ENCODE assay signal across 26 cellular contexts in genomic region chr10:111221682-111222470, GRCh38.
DNase-seq lines count a peak whose midpoint lies in the region; ATAC-seq, FAIRE-seq and TF ChIP-seq lines count a peak whose summit lies in the region.
"Had no signal": no experiment of that assay in that cellular context is flagged by ENCODE, and none has a peak within 500 bp of the region (broad histone marks: within the 10 kb centered on the region; RNA-seq: fewer than 3 reads in every experiment).

No MANE protein-coding gene starts in this region.

- H3K4me3 ChIP-seq in GM23248 (no peak overlapping the region), uterus (no peak overlapping the region), mucosa of descending colon (no peak overlapping the region)
- H3K4me3 ChIP-seq: A549, BLaER1, GM12878, K562, PC-9, SK-N-MC had no signal

- H3K4me1 ChIP-seq in GM23248 (ENCODE audit: insufficient read depth) (no peaks in the 10 kb centered on the region), uterus (no peaks in the 10 kb centered on the region), mucosa of descending colon (ENCODE audit: low read depth) (no peaks in the 10 kb centered on the region)
- H3K4me1 ChIP-seq: A549, BLaER1 had no signal

- H3K9ac ChIP-seq in GM23248, result no peak overlapping the region
- H3K9ac ChIP-seq: BLaER1 had no signal

- no peaks in the 10 kb centered on the region for H3K79me2 ChIP-seq in GM23248 (ENCODE audit: insufficient read depth)

- intact Hi-C loops in uterus (cut with DNase I; ENCODE audit: low total_unique reads) (no loop called here), mucosa of descending colon (cut with DNase I, micrococcal nuclease) (no loop called here)

- no peak overlapping the region for H2AFZ ChIP-seq in GM23248
- H2AFZ ChIP-seq: PC-9 had no signal

- H3K9me3 ChIP-seq in GM23248 (ENCODE audit: low read depth), result no peaks in the 10 kb centered on the region
- H3K9me3 ChIP-seq in uterus, result no peaks in the 10 kb centered on the region
- no peaks in the 10 kb centered on the region for H3K9me3 ChIP-seq in mucosa of descending colon
- H3K9me3 ChIP-seq: A549, BLaER1 had no signal

- DNase-seq in GM23248 (peak; percentile 29), cerebellum (ENCODE audit: low spot score) (peak; percentile 14), occipital lobe (lab: John Stamatoyannopoulos, UW) (peak; percentile 4), uterus (peak; percentile 20 to 28), mucosa of descending colon (no peak), GM12892 (ENCODE audit: insufficient read length) (no peak), cerebellar nuclear complex (lab: John Stamatoyannopoulos, UW) (no peak)
- DNase-seq: CD4-positive, alpha-beta T cell; COR-L47; DMS79; MM.1S; NCI-H1092; NCI-H1436; NCI-H1930; NCI-H510A treated with DMSO at 0.1 percent for 48 hours; NCI-H748 treated with DMSO at 0.1 percent for 48 hours; PC-9; RPMI8226; SHP77 treated with DMSO at 0.1 percent for 48 hours had no signal

- ATAC-seq in mucosa of descending colon, result no peak
- ATAC-seq: A549, GM12878, HepG2, K562 had no signal

- no peak overlapping the region for H3K4me2 ChIP-seq in GM23248 (ENCODE audit: unreplicated experiment)
- H3K4me2 ChIP-seq: A549, BLaER1, PC-9 had no signal

- in situ Hi-C loops in GM23248 (cut with MboI), result no loop called here

- TF ChIP-seq CTCF in uterus (IDR thresholded peaks at IDR 0.05) (no peak), mucosa of descending colon (IDR thresholded peaks at IDR 0.05) (no peak)

- no peaks in the 10 kb centered on the region for H3K9me2 ChIP-seq in GM23248 (ENCODE audit: insufficient read depth)

- H3F3A ChIP-seq in GM23248 (ENCODE audit: insufficient read depth), result no peaks in the 10 kb centered on the region

- no peak for FAIRE-seq in GM12892 (lab: Jason Lieb, UNC)
- FAIRE-seq: A549, GM12878, HepG2, K562 had no signal

- H3K27me3 ChIP-seq in GM23248 (replicated peaks; ENCODE audit: insufficient read depth) (no peaks in the 10 kb centered on the region; the same call in 1 of the 2 replicates), uterus (no peaks in the 10 kb centered on the region)
- H3K27me3 ChIP-seq: BLaER1 had no signal

- no peaks in the 10 kb centered on the region for H3K36me3 ChIP-seq in GM23248 (ENCODE audit: low read depth)
- H3K36me3 ChIP-seq in uterus, result no peaks in the 10 kb centered on the region
- H3K36me3 ChIP-seq in mucosa of descending colon (ENCODE audit: low read depth), result no peaks in the 10 kb centered on the region
- H3K36me3 ChIP-seq: BLaER1 had no signal

- no peak for TF ChIP-seq POLR2A in uterus (IDR thresholded peaks at IDR 0.05)
- TF ChIP-seq POLR2A in GM12892 (IDR thresholded peaks at IDR 0.05; ENCODE audit: low read depth, low read length), result no peak

- H4K20me1 ChIP-seq in GM23248 (ENCODE audit: insufficient read depth), result no peaks in the 10 kb centered on the region
- H4K20me1 ChIP-seq: BLaER1 had no signal

- H3K27ac ChIP-seq in GM23248, result no peak overlapping the region
- H3K27ac ChIP-seq in uterus, result no peak overlapping the region
- H3K27ac ChIP-seq: A549, BLaER1, HL-60, PC-9, SK-N-MC had no signal

- WGBS in GM23248 (ENCODE audit: low coverage in 1 of 2, low lambda C conversion rate in 2 of 2, missing lambda C conversion rate in 2 of 2), 2 experiments, result 42 to 44% methylated on average over 10 of the region's 10 CpGs

Comparison
In these comparisons a context has a peak if more than half of its experiments do, and no peak if none do; other contexts are left out.
1. DNase-seq: peak in GM23248 (single experiment), cerebellum (single experiment), occipital lobe (single experiment) and uterus (2 of 2); none in mucosa of descending colon (0 of 3), GM12892 (single experiment) and cerebellar nuclear complex (0 of 2).